8 cellular contexts compared by ENCODE assay signal in genomic region chr6:157033428-157034140, GRCh38.
DNase-seq lines count a peak whose midpoint lies in the region; ATAC-seq and TF ChIP-seq lines count a peak whose summit lies in the region.

No MANE protein-coding gene starts in this region.

- in situ Hi-C loops in HAP-1 (cut with MboI; ENCODE audit: low sequenced_read_pairs) = no loop called here

- H3K4me1 ChIP-seq in thyroid gland = peaks cover 23 to 34% of the 10 kb centered on the region in 2 donors
- H3K4me1 ChIP-seq in HAP-1 = peaks cover 11% of the 10 kb centered on the region

- peak overlapping the region; percentile 95 for H3K27ac Mint-ChIP-seq in activated CD4-positive, alpha-beta T cell treated with anti-CD3 and anti-CD28 coated beads for 36 hours
- H3K27ac Mint-ChIP-seq in activated naive CD4-positive, alpha-beta T cell treated with anti-CD3 and anti-CD28 coated beads, Interleukin-2, amount 50 U/mL, for 72 hours = peak overlapping the region; percentile 89 to 94

- no peaks in the 10 kb centered on the region for H3K27me3 ChIP-seq in thyroid gland
- no peaks in the 10 kb centered on the region for H3K27me3 ChIP-seq in HAP-1 (ENCODE audit: low read depth)

- 14 to 32% methylated on average over 5 of the region's 5 CpGs for WGBS in thyroid gland, 2 donors

- peaks cover 4% of the 10 kb centered on the region for H3K36me3 Mint-ChIP-seq in activated CD4-positive, alpha-beta T cell treated with anti-CD3 and anti-CD28 coated beads for 36 hours (ENCODE audit: low read depth)
- H3K36me3 Mint-ChIP-seq in activated naive CD4-positive, alpha-beta T cell treated with anti-CD3 and anti-CD28 coated beads, Interleukin-2, amount 50 U/mL, for 72 hours = peaks cover 0 to 9% of the 10 kb centered on the region in 2 donors

- POLR2A ChIA-PET in activated CD4-positive, alpha-beta T cell treated with anti-CD3 and anti-CD28 coated beads for 36 hours (lab: Charles Lee) = interaction anchor here (0.7 kb wide), 1 partner anchor 7 kb away, joined by 3 read pairs; no protein-coding TSS in a partner anchor

- peak overlapping the region; percentile 10 to 62 (median 14) for H3K27ac ChIP-seq in thyroid gland

- intact Hi-C loops in activated CD4-positive, alpha-beta T cell treated with anti-CD3 and anti-CD28 coated beads for 36 hours (cut with DNase I, micrococcal nuclease) = loop anchor here (1.0 to 5.0 kb wide), 3 partner anchors 151 to 241 kb away; no protein-coding TSS in a partner anchor
- intact Hi-C loops in thyroid gland (cut with DNase I) = loop anchor here (10.0 kb wide), 1 partner anchor 151 kb away; no protein-coding TSS in a partner anchor

- H3K9me3 ChIP-seq in thyroid gland = no peaks in the 10 kb centered on the region
- no peaks in the 10 kb centered on the region for H3K9me3 ChIP-seq in HAP-1

- TF ChIP-seq POLR2A in thyroid gland (IDR thresholded peaks at IDR 0.05) = no peak

- peaks cover 3% of the 10 kb centered on the region for H3K9me3 Mint-ChIP-seq in activated CD4-positive, alpha-beta T cell treated with anti-CD3 and anti-CD28 coated beads for 36 hours (ENCODE audit: low read depth)
- H3K9me3 Mint-ChIP-seq in activated naive CD4-positive, alpha-beta T cell treated with anti-CD3 and anti-CD28 coated beads, Interleukin-2, amount 50 U/mL, for 72 hours = no peaks in the 10 kb centered on the region

- ATAC-seq in activated CD4-positive, alpha-beta T cell treated with anti-CD3 and anti-CD28 coated beads for 36 hours = no peak
- peak in 1 of 2 donors; percentile 65 for ATAC-seq in activated naive CD4-positive, alpha-beta T cell treated with anti-CD3 and anti-CD28 coated beads, Interleukin-2, amount 50 U/mL, for 72 hours

- CTCF ChIA-PET in activated CD4-positive, alpha-beta T cell treated with anti-CD3 and anti-CD28 coated beads for 36 hours (lab: Charles Lee) = interaction anchor here (0.7 to 2.8 kb wide), 19 partner anchors 10 to 191 kb away, joined by 3 to 32 read pairs (median 3); no protein-coding TSS in a partner anchor

- H3K4me3 ChIP-seq in thyroid gland (replicated peaks in 1 of 3) = peak overlapping the region in 2 of 3 donors; percentile 5 to 30
- no peak overlapping the region for H3K4me3 ChIP-seq in HAP-1

- H3K36me3 ChIP-seq in thyroid gland (no peaks in the 10 kb centered on the region), HAP-1 (replicated peaks) (no peaks in the 10 kb centered on the region)

- H3K4me3 Mint-ChIP-seq in activated CD4-positive, alpha-beta T cell treated with anti-CD3 and anti-CD28 coated beads for 36 hours = peak overlapping the region; percentile 80

- DNase-seq in activated CD4-positive, alpha-beta T cell treated with anti-CD3 and anti-CD28 coated beads for 36 hours = no peak
- no peak for DNase-seq in activated CD4-positive, alpha-beta T cell treated with anti-CD3 and anti-CD28 coated beads for 48 hours
- DNase-seq in activated naive CD4-positive, alpha-beta T cell treated with anti-CD3 and anti-CD28 coated beads, Interleukin-2, amount 50 U/mL, for 72 hours (ENCODE audit: low spot score in 2 of 2) = no peak
- peak; percentile 50 for DNase-seq in inferior parietal cortex (ENCODE audit: extremely low spot score)
- no peak for DNase-seq in thyroid gland
- DNase-seq in NCI-H774 (lab: John Stamatoyannopoulos, UW) = no peak
- DNase-seq in HAP-1 (ENCODE audit: low spot score in 2 of 2) = no peak
- DNase-seq in DMS 273 treated with DMSO at 0.1 percent for 48 hours (lab: John Stamatoyannopoulos, UW) = no peak

- no peaks in the 10 kb centered on the region for H3K27me3 Mint-ChIP-seq in activated CD4-positive, alpha-beta T cell treated with anti-CD3 and anti-CD28 coated beads for 36 hours

- peaks cover 33% of the 10 kb centered on the region for H3K4me1 Mint-ChIP-seq in activated CD4-positive, alpha-beta T cell treated with anti-CD3 and anti-CD28 coated beads for 36 hours

- no peak for TF ChIP-seq CTCF in thyroid gland (IDR thresholded peaks at IDR 0.05)
